Comparison of ENCODE assay signal across 1 cellular context in the genomic region with DNA sequence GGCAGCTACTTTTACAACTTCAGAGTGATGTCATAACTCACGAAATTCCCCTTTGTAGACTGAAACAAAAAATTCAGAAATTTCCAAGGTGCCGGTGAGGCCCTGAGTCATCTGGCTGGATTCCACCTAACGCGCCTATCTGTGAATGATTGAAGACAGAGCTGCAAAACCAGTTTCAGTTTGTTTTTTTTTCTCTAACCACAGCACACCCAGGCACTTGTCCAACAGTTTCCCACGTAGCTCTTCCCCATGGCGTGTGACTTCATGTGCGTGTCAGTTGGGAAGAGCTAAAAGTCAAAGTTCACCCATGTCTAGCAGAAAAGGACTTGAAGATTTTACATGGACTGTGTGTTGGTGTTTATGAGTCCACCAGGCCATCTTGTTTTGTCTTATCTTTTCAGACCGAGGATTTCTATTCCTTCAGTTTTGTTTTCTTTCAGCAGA.
A peak's percentile ranks its signal among the peaks of the same experiment; 100 is the strongest.
TF ChIP-seq lines count a peak whose summit lies in the region.

No MANE protein-coding gene starts in this region.

TF ChIP-seq in HEK293, 187 proteins besides CTCF, POLR2A, EP300 and RAD21 (continued from another document and continues in another):
- TF ChIP-seq, protein P1, sequence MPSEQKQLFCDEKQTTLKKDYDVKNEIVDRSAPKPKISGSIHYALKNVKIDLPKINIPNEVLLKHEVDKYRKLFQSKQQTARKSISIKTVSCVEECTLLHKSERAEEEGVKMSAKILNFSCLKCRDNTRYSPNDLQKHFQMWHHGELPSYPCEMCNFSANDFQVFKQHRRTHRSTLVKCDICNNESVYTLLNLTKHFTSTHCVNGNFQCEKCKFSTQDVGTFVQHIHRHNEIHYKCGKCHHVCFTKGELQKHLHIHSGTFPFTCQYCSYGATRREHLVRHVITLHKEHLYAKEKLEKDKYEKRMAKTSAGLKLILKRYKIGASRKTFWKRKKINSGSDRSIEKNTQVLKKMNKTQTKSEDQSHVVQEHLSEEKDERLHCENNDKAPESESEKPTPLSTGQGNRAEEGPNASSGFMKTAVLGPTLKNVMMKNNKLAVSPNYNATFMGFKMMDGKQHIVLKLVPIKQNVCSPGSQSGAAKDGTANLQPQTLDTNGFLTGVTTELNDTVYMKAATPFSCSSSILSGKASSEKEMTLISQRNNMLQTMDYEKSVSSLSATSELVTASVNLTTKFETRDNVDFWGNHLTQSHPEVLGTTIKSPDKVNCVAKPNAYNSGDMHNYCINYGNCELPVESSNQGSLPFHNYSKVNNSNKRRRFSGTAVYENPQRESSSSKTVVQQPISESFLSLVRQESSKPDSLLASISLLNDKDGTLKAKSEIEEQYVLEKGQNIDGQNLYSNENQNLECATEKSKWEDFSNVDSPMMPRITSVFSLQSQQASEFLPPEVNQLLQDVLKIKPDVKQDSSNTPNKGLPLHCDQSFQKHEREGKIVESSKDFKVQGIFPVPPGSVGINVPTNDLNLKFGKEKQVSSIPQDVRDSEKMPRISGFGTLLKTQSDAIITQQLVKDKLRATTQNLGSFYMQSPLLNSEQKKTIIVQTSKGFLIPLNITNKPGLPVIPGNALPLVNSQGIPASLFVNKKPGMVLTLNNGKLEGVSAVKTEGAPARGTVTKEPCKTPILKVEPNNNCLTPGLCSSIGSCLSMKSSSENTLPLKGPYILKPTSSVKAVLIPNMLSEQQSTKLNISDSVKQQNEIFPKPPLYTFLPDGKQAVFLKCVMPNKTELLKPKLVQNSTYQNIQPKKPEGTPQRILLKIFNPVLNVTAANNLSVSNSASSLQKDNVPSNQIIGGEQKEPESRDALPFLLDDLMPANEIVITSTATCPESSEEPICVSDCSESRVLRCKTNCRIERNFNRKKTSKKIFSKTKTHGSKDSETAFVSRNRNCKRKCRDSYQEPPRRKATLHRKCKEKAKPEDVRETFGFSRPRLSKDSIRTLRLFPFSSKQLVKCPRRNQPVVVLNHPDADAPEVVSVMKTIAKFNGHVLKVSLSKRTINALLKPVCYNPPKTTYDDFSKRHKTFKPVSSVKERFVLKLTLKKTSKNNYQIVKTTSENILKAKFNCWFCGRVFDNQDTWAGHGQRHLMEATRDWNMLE (tag by site-specific recombination; conservative IDR thresholded peaks at IDR 0.05; ENCODE audit: low read depth), result peak; percentile 47; the same call in 1 of the 2 replicates
- TF ChIP-seq ZNF843 (tag by site-specific recombination; IDR thresholded peaks at IDR 0.05), result peak; percentile 94
- TF ChIP-seq, protein P2, sequence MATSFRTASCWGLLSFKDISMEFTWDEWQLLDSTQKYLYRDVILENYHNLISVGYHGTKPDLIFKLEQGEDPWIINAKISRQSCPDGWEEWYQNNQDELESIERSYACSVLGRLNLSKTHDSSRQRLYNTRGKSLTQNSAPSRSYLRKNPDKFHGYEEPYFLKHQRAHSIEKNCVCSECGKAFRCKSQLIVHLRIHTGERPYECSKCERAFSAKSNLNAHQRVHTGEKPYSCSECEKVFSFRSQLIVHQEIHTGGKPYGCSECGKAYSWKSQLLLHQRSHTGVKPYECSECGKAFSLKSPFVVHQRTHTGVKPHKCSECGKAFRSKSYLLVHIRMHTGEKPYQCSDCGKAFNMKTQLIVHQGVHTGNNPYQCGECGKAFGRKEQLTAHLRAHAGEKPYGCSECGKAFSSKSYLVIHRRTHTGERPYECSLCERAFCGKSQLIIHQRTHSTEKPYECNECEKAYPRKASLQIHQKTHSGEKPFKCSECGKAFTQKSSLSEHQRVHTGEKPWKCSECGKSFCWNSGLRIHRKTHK (tag by site-specific recombination; IDR thresholded peaks at IDR 0.05), result no peak
- no peak for TF ChIP-seq ZBTB48 (tag by site-specific recombination; IDR thresholded peaks at IDR 0.05)
- TF ChIP-seq, protein P3, sequence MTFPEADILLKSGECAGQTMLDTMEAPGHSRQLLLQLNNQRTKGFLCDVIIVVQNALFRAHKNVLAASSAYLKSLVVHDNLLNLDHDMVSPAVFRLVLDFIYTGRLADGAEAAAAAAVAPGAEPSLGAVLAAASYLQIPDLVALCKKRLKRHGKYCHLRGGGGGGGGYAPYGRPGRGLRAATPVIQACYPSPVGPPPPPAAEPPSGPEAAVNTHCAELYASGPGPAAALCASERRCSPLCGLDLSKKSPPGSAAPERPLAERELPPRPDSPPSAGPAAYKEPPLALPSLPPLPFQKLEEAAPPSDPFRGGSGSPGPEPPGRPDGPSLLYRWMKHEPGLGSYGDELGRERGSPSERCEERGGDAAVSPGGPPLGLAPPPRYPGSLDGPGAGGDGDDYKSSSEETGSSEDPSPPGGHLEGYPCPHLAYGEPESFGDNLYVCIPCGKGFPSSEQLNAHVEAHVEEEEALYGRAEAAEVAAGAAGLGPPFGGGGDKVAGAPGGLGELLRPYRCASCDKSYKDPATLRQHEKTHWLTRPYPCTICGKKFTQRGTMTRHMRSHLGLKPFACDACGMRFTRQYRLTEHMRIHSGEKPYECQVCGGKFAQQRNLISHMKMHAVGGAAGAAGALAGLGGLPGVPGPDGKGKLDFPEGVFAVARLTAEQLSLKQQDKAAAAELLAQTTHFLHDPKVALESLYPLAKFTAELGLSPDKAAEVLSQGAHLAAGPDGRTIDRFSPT (tag by site-specific recombination; IDR thresholded peaks at IDR 0.05), result peak; percentile 66; the same call in 1 of the 2 replicates
- TF ChIP-seq, protein P4, sequence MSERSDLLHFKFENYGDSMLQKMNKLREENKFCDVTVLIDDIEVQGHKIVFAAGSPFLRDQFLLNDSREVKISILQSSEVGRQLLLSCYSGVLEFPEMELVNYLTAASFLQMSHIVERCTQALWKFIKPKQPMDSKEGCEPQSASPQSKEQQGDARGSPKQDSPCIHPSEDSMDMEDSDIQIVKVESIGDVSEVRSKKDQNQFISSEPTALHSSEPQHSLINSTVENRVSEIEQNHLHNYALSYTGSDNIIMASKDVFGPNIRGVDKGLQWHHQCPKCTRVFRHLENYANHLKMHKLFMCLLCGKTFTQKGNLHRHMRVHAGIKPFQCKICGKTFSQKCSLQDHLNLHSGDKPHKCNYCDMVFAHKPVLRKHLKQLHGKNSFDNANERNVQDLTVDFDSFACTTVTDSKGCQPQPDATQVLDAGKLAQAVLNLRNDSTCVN (tag by site-specific recombination; optimal IDR thresholded peaks at IDR 0.05), result no peak
- peak; percentile 62; the same call in 1 of the 2 replicates for TF ChIP-seq GFI1B (tag by site-specific recombination; IDR thresholded peaks at IDR 0.05)
- TF ChIP-seq ZNF335 (tag by site-specific recombination; conservative IDR thresholded peaks at IDR 0.05), result no peak
- no peak for TF ChIP-seq ZNF16 (tag by site-specific recombination; IDR thresholded peaks at IDR 0.05; ENCODE audit: low read depth)
- no peak for TF ChIP-seq GLI4 (tag by site-specific recombination; IDR thresholded peaks at IDR 0.05)
- TF ChIP-seq, protein P5, sequence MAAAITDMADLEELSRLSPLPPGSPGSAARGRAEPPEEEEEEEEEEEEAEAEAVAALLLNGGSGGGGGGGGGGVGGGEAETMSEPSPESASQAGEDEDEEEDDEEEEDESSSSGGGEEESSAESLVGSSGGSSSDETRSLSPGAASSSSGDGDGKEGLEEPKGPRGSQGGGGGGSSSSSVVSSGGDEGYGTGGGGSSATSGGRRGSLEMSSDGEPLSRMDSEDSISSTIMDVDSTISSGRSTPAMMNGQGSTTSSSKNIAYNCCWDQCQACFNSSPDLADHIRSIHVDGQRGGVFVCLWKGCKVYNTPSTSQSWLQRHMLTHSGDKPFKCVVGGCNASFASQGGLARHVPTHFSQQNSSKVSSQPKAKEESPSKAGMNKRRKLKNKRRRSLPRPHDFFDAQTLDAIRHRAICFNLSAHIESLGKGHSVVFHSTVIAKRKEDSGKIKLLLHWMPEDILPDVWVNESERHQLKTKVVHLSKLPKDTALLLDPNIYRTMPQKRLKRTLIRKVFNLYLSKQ (tag by site-specific recombination; IDR thresholded peaks at IDR 0.05; ENCODE audit: borderline replicate concordance), result no peak
- TF ChIP-seq SALL2 (tag by site-specific recombination; IDR thresholded peaks at IDR 0.05; ENCODE audit: borderline replicate concordance), result no peak
- TF ChIP-seq ZNF223 (tag by site-specific recombination; IDR thresholded peaks at IDR 0.05), result no peak
- TF ChIP-seq, protein P6, sequence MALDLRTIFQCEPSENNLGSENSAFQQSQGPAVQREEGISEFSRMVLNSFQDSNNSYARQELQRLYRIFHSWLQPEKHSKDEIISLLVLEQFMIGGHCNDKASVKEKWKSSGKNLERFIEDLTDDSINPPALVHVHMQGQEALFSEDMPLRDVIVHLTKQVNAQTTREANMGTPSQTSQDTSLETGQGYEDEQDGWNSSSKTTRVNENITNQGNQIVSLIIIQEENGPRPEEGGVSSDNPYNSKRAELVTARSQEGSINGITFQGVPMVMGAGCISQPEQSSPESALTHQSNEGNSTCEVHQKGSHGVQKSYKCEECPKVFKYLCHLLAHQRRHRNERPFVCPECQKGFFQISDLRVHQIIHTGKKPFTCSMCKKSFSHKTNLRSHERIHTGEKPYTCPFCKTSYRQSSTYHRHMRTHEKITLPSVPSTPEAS (tag by site-specific recombination; IDR thresholded peaks at IDR 0.05), result peak; percentile 84
- no peak for TF ChIP-seq ZNF350 (tag by site-specific recombination; IDR thresholded peaks at IDR 0.05)
- no peak for TF ChIP-seq ZNF423 (tag by site-specific recombination; IDR thresholded peaks at IDR 0.05)
- peak; percentile 99 for TF ChIP-seq IKZF3 (tag by site-specific recombination; IDR thresholded peaks at IDR 0.05)
- TF ChIP-seq ZNF670 (tag by site-specific recombination; IDR thresholded peaks at IDR 0.05; ENCODE audit: low read depth), result no peak
- TF ChIP-seq ZNF658 (tag by site-specific recombination; IDR thresholded peaks at IDR 0.05), result no peak
- TF ChIP-seq, protein P7, sequence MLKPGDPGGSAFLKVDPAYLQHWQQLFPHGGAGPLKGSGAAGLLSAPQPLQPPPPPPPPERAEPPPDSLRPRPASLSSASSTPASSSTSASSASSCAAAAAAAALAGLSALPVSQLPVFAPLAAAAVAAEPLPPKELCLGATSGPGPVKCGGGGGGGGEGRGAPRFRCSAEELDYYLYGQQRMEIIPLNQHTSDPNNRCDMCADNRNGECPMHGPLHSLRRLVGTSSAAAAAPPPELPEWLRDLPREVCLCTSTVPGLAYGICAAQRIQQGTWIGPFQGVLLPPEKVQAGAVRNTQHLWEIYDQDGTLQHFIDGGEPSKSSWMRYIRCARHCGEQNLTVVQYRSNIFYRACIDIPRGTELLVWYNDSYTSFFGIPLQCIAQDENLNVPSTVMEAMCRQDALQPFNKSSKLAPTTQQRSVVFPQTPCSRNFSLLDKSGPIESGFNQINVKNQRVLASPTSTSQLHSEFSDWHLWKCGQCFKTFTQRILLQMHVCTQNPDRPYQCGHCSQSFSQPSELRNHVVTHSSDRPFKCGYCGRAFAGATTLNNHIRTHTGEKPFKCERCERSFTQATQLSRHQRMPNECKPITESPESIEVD (tag by site-specific recombination; IDR thresholded peaks at IDR 0.05), result peak; percentile 99
- no peak for TF ChIP-seq ZNF837 (tag by site-specific recombination; IDR thresholded peaks at IDR 0.05)
- peak; percentile 84 for TF ChIP-seq ZBTB21 (tag by site-specific recombination; IDR thresholded peaks at IDR 0.05)
- no peak for TF ChIP-seq ZNF394 (tag by site-specific recombination; IDR thresholded peaks at IDR 0.05; ENCODE audit: borderline replicate concordance)
- TF ChIP-seq ZNF10 (tag by site-specific recombination; IDR thresholded peaks at IDR 0.05), result peak; percentile 77
- TF ChIP-seq ZNF776 (tag by site-specific recombination; IDR thresholded peaks at IDR 0.05; ENCODE audit: borderline replicate concordance), result no peak
- TF ChIP-seq, protein P8, sequence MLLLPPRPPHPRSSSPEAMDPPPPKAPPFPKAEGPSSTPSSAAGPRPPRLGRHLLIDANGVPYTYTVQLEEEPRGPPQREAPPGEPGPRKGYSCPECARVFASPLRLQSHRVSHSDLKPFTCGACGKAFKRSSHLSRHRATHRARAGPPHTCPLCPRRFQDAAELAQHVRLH (tag by site-specific recombination; IDR thresholded peaks at IDR 0.05), result peak; percentile 67; the same call in 1 of the 2 replicates
- TF ChIP-seq MZF1 (tag by site-specific recombination; IDR thresholded peaks at IDR 0.05; ENCODE audit: borderline replicate concordance), result no peak
- no peak for TF ChIP-seq ZNF433 (tag by site-specific recombination; IDR thresholded peaks at IDR 0.05; ENCODE audit: low read depth)
- TF ChIP-seq ZNF791 (tag by site-specific recombination; IDR thresholded peaks at IDR 0.05), result no peak
- no peak for TF ChIP-seq ZNF529 (tag by site-specific recombination; IDR thresholded peaks at IDR 0.05; ENCODE audit: insufficient replicate concordance)
- TF ChIP-seq ZNF560 (tag by site-specific recombination; IDR thresholded peaks at IDR 0.05; ENCODE audit: borderline replicate concordance), result no peak
- no peak for TF ChIP-seq ZNF510 (tag by site-specific recombination; IDR thresholded peaks at IDR 0.05; ENCODE audit: insufficient replicate concordance)
- TF ChIP-seq ZNF341 (tag by site-specific recombination; IDR thresholded peaks at IDR 0.05; ENCODE audit: low read depth), result peak; percentile 76
- TF ChIP-seq ZNF48 (tag by site-specific recombination; IDR thresholded peaks at IDR 0.05), result no peak
- TF ChIP-seq ZFHX2 (tag by site-specific recombination; conservative IDR thresholded peaks at IDR 0.05), result peak; percentile 64
- TF ChIP-seq, protein P9, sequence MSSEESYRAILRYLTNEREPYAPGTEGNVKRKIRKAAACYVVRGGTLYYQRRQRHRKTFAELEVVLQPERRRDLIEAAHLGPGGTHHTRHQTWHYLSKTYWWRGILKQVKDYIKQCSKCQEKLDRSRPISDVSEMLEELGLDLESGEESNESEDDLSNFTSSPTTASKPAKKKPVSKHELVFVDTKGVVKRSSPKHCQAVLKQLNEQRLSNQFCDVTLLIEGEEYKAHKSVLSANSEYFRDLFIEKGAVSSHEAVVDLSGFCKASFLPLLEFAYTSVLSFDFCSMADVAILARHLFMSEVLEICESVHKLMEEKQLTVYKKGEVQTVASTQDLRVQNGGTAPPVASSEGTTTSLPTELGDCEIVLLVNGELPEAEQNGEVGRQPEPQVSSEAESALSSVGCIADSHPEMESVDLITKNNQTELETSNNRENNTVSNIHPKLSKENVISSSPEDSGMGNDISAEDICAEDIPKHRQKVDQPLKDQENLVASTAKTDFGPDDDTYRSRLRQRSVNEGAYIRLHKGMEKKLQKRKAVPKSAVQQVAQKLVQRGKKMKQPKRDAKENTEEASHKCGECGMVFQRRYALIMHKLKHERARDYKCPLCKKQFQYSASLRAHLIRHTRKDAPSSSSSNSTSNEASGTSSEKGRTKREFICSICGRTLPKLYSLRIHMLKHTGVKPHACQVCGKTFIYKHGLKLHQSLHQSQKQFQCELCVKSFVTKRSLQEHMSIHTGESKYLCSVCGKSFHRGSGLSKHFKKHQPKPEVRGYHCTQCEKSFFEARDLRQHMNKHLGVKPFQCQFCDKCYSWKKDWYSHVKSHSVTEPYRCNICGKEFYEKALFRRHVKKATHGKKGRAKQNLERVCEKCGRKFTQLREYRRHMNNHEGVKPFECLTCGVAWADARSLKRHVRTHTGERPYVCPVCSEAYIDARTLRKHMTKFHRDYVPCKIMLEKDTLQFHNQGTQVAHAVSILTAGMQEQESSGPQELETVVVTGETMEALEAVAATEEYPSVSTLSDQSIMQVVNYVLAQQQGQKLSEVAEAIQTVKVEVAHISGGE (tag by site-specific recombination; conservative IDR thresholded peaks at IDR 0.05; ENCODE audit: low read depth), result no peak
